In the genomic region with DNA sequence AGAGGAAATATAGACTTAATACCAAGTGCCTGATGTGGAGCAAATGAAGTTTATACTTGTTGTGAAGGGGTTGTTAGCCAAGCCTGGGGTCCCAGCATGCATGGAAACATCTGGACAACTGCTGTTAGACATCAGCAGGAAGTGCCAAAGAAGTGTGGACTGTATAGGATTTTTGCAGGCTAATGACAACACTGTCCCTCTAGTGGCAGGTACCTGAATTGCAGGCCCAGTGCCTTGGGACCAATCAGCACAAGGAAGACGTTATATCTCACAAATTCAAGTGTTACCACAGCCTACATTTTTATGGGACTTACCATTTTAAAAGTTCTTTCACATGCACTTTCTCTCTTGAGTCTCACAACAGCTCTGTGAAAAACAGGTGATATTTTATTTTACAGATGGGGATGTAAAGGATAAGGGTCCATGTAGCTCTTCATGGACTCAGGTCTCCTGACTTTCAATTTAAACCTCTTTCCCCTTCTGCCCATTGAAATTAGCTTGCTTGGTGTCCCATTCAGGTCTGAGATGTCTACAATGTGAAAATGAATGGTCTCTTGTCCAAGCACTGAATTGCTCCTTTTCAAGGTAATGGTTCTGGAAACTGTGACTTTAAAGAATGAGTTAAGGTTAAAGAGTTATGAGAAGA, we compare ENCODE assay signal across 8 cellular contexts.
DNase-seq lines count a peak whose midpoint lies in the region; FAIRE-seq and TF ChIP-seq lines count a peak whose summit lies in the region.

No MANE protein-coding gene starts in this region.

- H3K4me1 ChIP-seq in CD8-positive, alpha-beta memory T cell (ENCODE audit: insufficient read depth, low read length): no peaks in the 10 kb centered on the region
- no peaks in the 10 kb centered on the region for H3K4me1 ChIP-seq in PC-9 (replicated peaks; ENCODE audit: insufficient read depth)

- no peaks in the 10 kb centered on the region for H4K20me1 ChIP-seq in PC-9 (ENCODE audit: insufficient read depth)

- H3K27me3 ChIP-seq in CD8-positive, alpha-beta memory T cell (ENCODE audit: insufficient read depth, low read length, poor library complexity, severe bottlenecking): no peaks in the 10 kb centered on the region
- H3K27me3 ChIP-seq in H7 (ENCODE audit: control insufficient read depth, insufficient read depth, low read length): no peaks in the 10 kb centered on the region
- no peaks in the 10 kb centered on the region for H3K27me3 ChIP-seq in PC-9 (ENCODE audit: insufficient read depth, low read depth)

- peak; percentile 98 for TF ChIP-seq CTCF in PC-9 (conservative IDR thresholded peaks at IDR 0.05)
- peak; percentile 97 for TF ChIP-seq CTCF in glutamatergic neuron (IDR thresholded peaks at IDR 0.05; ENCODE audit: partially characterized antibody, unreplicated experiment)

- no peak overlapping the region for H2AFZ ChIP-seq in PC-9

- CTCF ChIA-PET in CD8-positive, alpha-beta memory T cell (lab: Charles Lee): interaction anchor here (0.6 to 1.3 kb wide), 2 partner anchors 13 to 33 kb away, joined by 3 read pairs; no protein-coding TSS in a partner anchor
- CTCF ChIA-PET in PC-9 (lab: Charles Lee): no interaction called here

- no TSS peak for BruUV-seq in PC-9 (replicated peaks; lab: Mats Ljungman, UMichigan)

- no peaks in the 10 kb centered on the region for H3K9me3 Mint-ChIP-seq in CD8-positive, alpha-beta memory T cell
- peaks cover 2% of the 10 kb centered on the region for H3K9me3 Mint-ChIP-seq in glutamatergic neuron (ENCODE audit: unreplicated experiment)

- FAIRE-seq in frontal cortex (lab: Jason Lieb, UNC): no peak

- H3K9me3 ChIP-seq in CD8-positive, alpha-beta memory T cell (ENCODE audit: low read length): no peaks in the 10 kb centered on the region
- no peaks in the 10 kb centered on the region for H3K9me3 ChIP-seq in PC-9 (ENCODE audit: insufficient read depth, low read depth)

- no peak overlapping the region for H3K27ac ChIP-seq in CD8-positive, alpha-beta memory T cell (ENCODE audit: low read depth, low read length)
- no peak overlapping the region for H3K27ac ChIP-seq in PC-9

- peaks cover 5 to 53% of the 10 kb centered on the region in 2 donors for H3K27me3 Mint-ChIP-seq in CD8-positive, alpha-beta memory T cell
- no peaks in the 10 kb centered on the region for H3K27me3 Mint-ChIP-seq in glutamatergic neuron (ENCODE audit: unreplicated experiment)

- intact Hi-C loops in PC-9 (cut with micrococcal nuclease; ENCODE audit: unreplicated experiment): no loop called here

- no peaks in the 10 kb centered on the region for H3F3A ChIP-seq in PC-9 (ENCODE audit: insufficient read depth, low read depth)

- H3K27ac Mint-ChIP-seq in CD8-positive, alpha-beta memory T cell: no peak overlapping the region
- no peak overlapping the region for H3K27ac Mint-ChIP-seq in glutamatergic neuron (ENCODE audit: unreplicated experiment)

- no peak overlapping the region for H3K4me3 ChIP-seq in CD8-positive, alpha-beta memory T cell (ENCODE audit: low read length)
- H3K4me3 ChIP-seq in H7 (ENCODE audit: insufficient read depth, low read depth, low read length) (no peak overlapping the region), PC-9 (no peak overlapping the region)

- DNase-seq in CD8-positive, alpha-beta memory T cell: peak; percentile 11 to 52 (median 32)
- DNase-seq in H7 (peak; percentile 52), PC-9 (peak in 1 of 2 experiments; percentile 18), glutamatergic neuron (peak; percentile 74), medulla oblongata (ENCODE audit: extremely low spot score) (no peak), frontal cortex (ENCODE audit: low spot score in 2 of 2) (no peak)
- peak; percentile 23 for DNase-seq in activated T-helper 1 cell treated with anti-CD3 and anti-CD28 coated beads, Interleukin-2, amount 50 U/mL, for 16 hours (ENCODE audit: low read depth in 1 of 2, low spot score in 1 of 2)
- peak; percentile 33 to 68 for DNase-seq in stimulated activated CD4-positive, alpha-beta T cell treated with anti-CD3 and anti-CD28 coated beads, Interleukin-12 subunit alpha, Interleukin-12 subunit beta, amount 100 ng/mL, for 24 hours (ENCODE audit: low read depth in 2 of 2)

- no peak overlapping the region for H3K4me3 Mint-ChIP-seq in CD8-positive, alpha-beta memory T cell
- no peak overlapping the region for H3K4me3 Mint-ChIP-seq in glutamatergic neuron (ENCODE audit: unreplicated experiment)

- no peaks in the 10 kb centered on the region for H3K9me2 ChIP-seq in PC-9 (ENCODE audit: insufficient read depth)

- H3K36me3 ChIP-seq in CD8-positive, alpha-beta memory T cell (ENCODE audit: insufficient read depth, low read length): no peaks in the 10 kb centered on the region
- H3K36me3 ChIP-seq in H7 (replicated peaks; ENCODE audit: control insufficient read depth, insufficient read depth, low read length): no peaks in the 10 kb centered on the region
- H3K36me3 ChIP-seq in PC-9 (ENCODE audit: low read depth): no peaks in the 10 kb centered on the region

- H3K36me3 Mint-ChIP-seq in CD8-positive, alpha-beta memory T cell: no peaks in the 10 kb centered on the region
- no peaks in the 10 kb centered on the region for H3K36me3 Mint-ChIP-seq in glutamatergic neuron (ENCODE audit: unreplicated experiment)

- no peak overlapping the region for H3K4me2 ChIP-seq in PC-9

- H3K79me2 ChIP-seq in PC-9 (ENCODE audit: low read depth): no peaks in the 10 kb centered on the region

- POLR2A ChIA-PET in CD8-positive, alpha-beta memory T cell (lab: Charles Lee): no interaction called here
- POLR2A ChIA-PET in PC-9 (lab: Charles Lee; ENCODE audit: unreplicated experiment): interaction anchor here (0.6 kb wide), 1 partner anchor 649 kb away, joined by 4 read pairs; no protein-coding TSS in a partner anchor

- peaks cover 0 to 4% (median 4%) of the 10 kb centered on the region in 3 donors for H3K4me1 Mint-ChIP-seq in CD8-positive, alpha-beta memory T cell
- H3K4me1 Mint-ChIP-seq in glutamatergic neuron (ENCODE audit: low read depth, unreplicated experiment): peaks cover 18% of the 10 kb centered on the region

Comparison
In these comparisons a context has a peak if more than half of its experiments do, and no peak if none do; other contexts are left out.
1. DNase-seq: peak in CD8-positive, alpha-beta memory T cell (5 of 5), H7 (single experiment), activated T-helper 1 cell treated with anti-CD3 and anti-CD28 coated beads, Interleukin-2, amount 50 U/mL, for 16 hours (2 of 2), glutamatergic neuron (single experiment) and stimulated activated CD4-positive, alpha-beta T cell treated with anti-CD3 and anti-CD28 coated beads, Interleukin-12 subunit alpha, Interleukin-12 subunit beta, amount 100 ng/mL, for 24 hours (2 of 2); none in medulla oblongata (single experiment) and frontal cortex (0 of 2).